10 cellular contexts compared by ENCODE assay signal in genomic region chr17:19248149-19248922, GRCh38. TPM values are rescaled to one million over a fixed set of nuclear protein-coding genes. Genes with fewer than 3 reads are reported as not detected.
A peak's percentile ranks its signal among the peaks of the same experiment; 100 is the strongest.
DNase-seq lines count a peak whose midpoint lies in the region; ATAC-seq and TF ChIP-seq lines count a peak whose summit lies in the region.
"Had no signal": no experiment of that assay in that cellular context is flagged by ENCODE, and none has a peak within 500 bp of the region (broad histone marks: within the 10 kb centered on the region; RNA-seq: fewer than 3 reads in every experiment).

No MANE protein-coding gene starts in this region.

- peak; percentile 65 to 90 (median 82) for ATAC-seq in right lobe of liver
- ATAC-seq: stimulated activated effector memory CD8-positive, alpha-beta T cell treated with anti-CD3 and anti-CD28 coated beads, Interleukin-12 subunit alpha, Interleukin-12 subunit beta, amount 100 ng/mL, for 72 hours had no signal

- intact Hi-C loops in right lobe of liver (cut with DNase I): no loop called here
- intact Hi-C loops in activated CD4-positive, alpha-beta memory T cell treated with anti-CD3 and anti-CD28 coated beads for 36 hours (cut with micrococcal nuclease): no loop called here

- peaks cover 2% of the 10 kb centered on the region for H3K36me3 Mint-ChIP-seq in activated CD4-positive, alpha-beta memory T cell treated with anti-CD3 and anti-CD28 coated beads for 36 hours
- H3K36me3 Mint-ChIP-seq in H9 (ENCODE audit: insufficient read depth in 1 of 3, low read depth in 3 of 3): peaks cover 8 to 14% (median 12%) of the 10 kb centered on the region in 3 experiments
- H3K36me3 Mint-ChIP-seq: stimulated activated effector memory CD8-positive, alpha-beta T cell treated with anti-CD3 and anti-CD28 coated beads, Interleukin-12 subunit alpha, Interleukin-12 subunit beta, amount 100 ng/mL, for 72 hours had no signal

- H3K9ac ChIP-seq in H9 (ENCODE audit: extremely low read depth, insufficient read length, low read length): no peak overlapping the region

- no peaks in the 10 kb centered on the region for H3K23me2 ChIP-seq in H9 (ENCODE audit: insufficient read length, low read depth, low read length, poor library complexity, severe bottlenecking)

- H2BK20ac ChIP-seq in H9 (ENCODE audit: low read depth, low read length, poor library complexity, severe bottlenecking): no peak overlapping the region

- peaks cover under 1% of the 10 kb centered on the region for H3K79me1 ChIP-seq in H9 (ENCODE audit: insufficient read depth, low read depth, low read length, poor library complexity, severe bottlenecking)

- CTCF ChIA-PET in activated CD4-positive, alpha-beta memory T cell treated with anti-CD3 and anti-CD28 coated beads for 36 hours (lab: Charles Lee): interaction anchor here (1.3 kb wide), 1 partner anchor 90 kb away, joined by 4 read pairs; no protein-coding TSS in a partner anchor

- H3K56ac ChIP-seq in H9 (ENCODE audit: insufficient read length, low read depth, low read length): no peak overlapping the region

- H3K4me1 ChIP-seq in right lobe of liver (peaks cover 0 to 14% (median 3%) of the 10 kb centered on the region in 4 donors), H9 (ENCODE audit: insufficient read depth, low read length) (peaks cover 2% of the 10 kb centered on the region; the same call in 1 of the 2 replicates)

- no peak for TF ChIP-seq POLR2A in right lobe of liver (IDR thresholded peaks at IDR 0.05)

- H2AFZ ChIP-seq in H9 (ENCODE audit: low read length): no peak overlapping the region

- H3K23ac ChIP-seq in H9 (ENCODE audit: insufficient read length, low read depth, low read length): no peak overlapping the region

- H3K27ac ChIP-seq in brain microvascular endothelial cell (peak overlapping the region; percentile 7), right lobe of liver (no peak overlapping the region), temporal lobe (ENCODE audit: low read depth, low read length) (peak overlapping the region; percentile 97), H9 (ENCODE audit: insufficient read length, low read depth, low read length) (no peak overlapping the region)

- H3K79me2 ChIP-seq in H9 (ENCODE audit: insufficient read depth, low read length): peaks cover 10% of the 10 kb centered on the region; the same call in 1 of the 2 replicates

- no peak overlapping the region for H2BK5ac ChIP-seq in H9 (ENCODE audit: insufficient read length, low read length)

- no peak overlapping the region for H3K4me3 Mint-ChIP-seq in activated CD4-positive, alpha-beta memory T cell treated with anti-CD3 and anti-CD28 coated beads for 36 hours
- H3K4me3 Mint-ChIP-seq in H9: peak overlapping the region in 1 of 2 experiments; percentile 6; a peak in 1 of 5 replicates
- H3K4me3 Mint-ChIP-seq: stimulated activated effector memory CD8-positive, alpha-beta T cell treated with anti-CD3 and anti-CD28 coated beads, Interleukin-12 subunit alpha, Interleukin-12 subunit beta, amount 100 ng/mL, for 72 hours had no signal

- no peak overlapping the region for H3K14ac ChIP-seq in H9 (ENCODE audit: insufficient read depth, low read length)

- H3K4me1 Mint-ChIP-seq in activated CD4-positive, alpha-beta memory T cell treated with anti-CD3 and anti-CD28 coated beads for 36 hours (ENCODE audit: low read depth): peaks cover 3% of the 10 kb centered on the region
- H3K4me1 Mint-ChIP-seq in H9: peaks cover 24 to 30% of the 10 kb centered on the region in 2 experiments

- in situ Hi-C loops in brain microvascular endothelial cell (cut with HindIII; ENCODE audit: low pct_ligation_motif_present, low sequenced_read_pairs): no loop called here

- TF ChIP-seq CTCF in brain microvascular endothelial cell (IDR thresholded peaks at IDR 0.05; ENCODE audit: low read depth, low read length, missing control alignments) (no peak), right lobe of liver (IDR thresholded peaks at IDR 0.05) (no peak), H9 (conservative IDR thresholded peaks at IDR 0.05) (no peak)

- WGBS in right lobe of liver (ENCODE audit: insufficient coverage, low coverage, low lambda C conversion rate, missing lambda C conversion rate): 68% methylated on average over 4 of the region's 4 CpGs
- no CpG with 5 or more reads among the region's 4 CpGs for WGBS in H9 (ENCODE audit: extremely low coverage, insufficient read length, low lambda C conversion rate)

- H3K27me3 Mint-ChIP-seq in activated CD4-positive, alpha-beta memory T cell treated with anti-CD3 and anti-CD28 coated beads for 36 hours: peaks cover 3% of the 10 kb centered on the region
- no peaks in the 10 kb centered on the region for H3K27me3 Mint-ChIP-seq in H9 (ENCODE audit: low read depth)

- H3K9me3 ChIP-seq in right lobe of liver (no peaks in the 10 kb centered on the region), H9 (ENCODE audit: control insufficient read depth, low read depth, low read length) (no peaks in the 10 kb centered on the region)

- no peak overlapping the region for H3K27ac Mint-ChIP-seq in activated CD4-positive, alpha-beta memory T cell treated with anti-CD3 and anti-CD28 coated beads for 36 hours
- peak overlapping the region in 1 of 3 experiments; percentile 16; a peak in 1 of 7 replicates for H3K27ac Mint-ChIP-seq in H9
- H3K27ac Mint-ChIP-seq: stimulated activated effector memory CD8-positive, alpha-beta T cell treated with anti-CD3 and anti-CD28 coated beads, Interleukin-12 subunit alpha, Interleukin-12 subunit beta, amount 100 ng/mL, for 72 hours had no signal

- H2BK12ac ChIP-seq in H9 (ENCODE audit: insufficient read length, low read depth, low read length): no peak overlapping the region

- H3K27me3 ChIP-seq in brain microvascular endothelial cell (replicated peaks) (no peaks in the 10 kb centered on the region), right lobe of liver (no peaks in the 10 kb centered on the region), H9 (ENCODE audit: insufficient read depth, low read length) (no peaks in the 10 kb centered on the region)

- no peak overlapping the region for H4K8ac ChIP-seq in H9 (replicated peaks; ENCODE audit: insufficient read length, low read depth, low read length)

- POLR2A ChIA-PET in activated CD4-positive, alpha-beta memory T cell treated with anti-CD3 and anti-CD28 coated beads for 36 hours (lab: Charles Lee): no interaction called here

- H4K5ac ChIP-seq in H9 (ENCODE audit: insufficient read length, low read depth, low read length): no peak overlapping the region

- DNase-seq in NCI-H1694 treated with DMSO at 0.1 percent for 48 hours (lab: John Stamatoyannopoulos, UW): peak; percentile 31
- DNase-seq in brain microvascular endothelial cell: no peak
- no peak for DNase-seq in right lobe of liver
- DNase-seq in activated CD4-positive, alpha-beta memory T cell treated with anti-CD3 and anti-CD28 coated beads for 36 hours: no peak
- no peak for DNase-seq in H9
- no peak for DNase-seq in NCI-H226
- DNase-seq: dermis blood vessel endothelial cell, NCI-H2081 treated with DMSO at 0.1 percent for 48 hours had no signal

- no peak overlapping the region for H3K18ac ChIP-seq in H9 (ENCODE audit: insufficient read length, low read depth, low read length)

- no peak overlapping the region for H3K4ac ChIP-seq in H9 (ENCODE audit: low read depth, low read length)

- H2BK120ac ChIP-seq in H9 (ENCODE audit: low read depth, low read length, poor library complexity, severe bottlenecking): no peak overlapping the region

- H3K9me3 Mint-ChIP-seq in activated CD4-positive, alpha-beta memory T cell treated with anti-CD3 and anti-CD28 coated beads for 36 hours: no peaks in the 10 kb centered on the region
- H3K9me3 Mint-ChIP-seq in H9: peaks cover 5 to 6% of the 10 kb centered on the region in 2 experiments; a peak in 4 of 5 replicates
- H3K9me3 Mint-ChIP-seq: stimulated activated effector memory CD8-positive, alpha-beta T cell treated with anti-CD3 and anti-CD28 coated beads, Interleukin-12 subunit alpha, Interleukin-12 subunit beta, amount 100 ng/mL, for 72 hours had no signal

- H4K91ac ChIP-seq in H9 (ENCODE audit: insufficient read length, low read depth, low read length): no peak overlapping the region

- H3K36me3 ChIP-seq in brain microvascular endothelial cell (replicated peaks) (no peaks in the 10 kb centered on the region), right lobe of liver (no peaks in the 10 kb centered on the region)

- H4K20me1 ChIP-seq in H9 (ENCODE audit: control insufficient read depth, insufficient read depth, insufficient read length): no peaks in the 10 kb centered on the region

- no peak overlapping the region for H3K4me2 ChIP-seq in H9 (ENCODE audit: insufficient read depth, insufficient read length, low read length)

- no peak overlapping the region for H3T11ph ChIP-seq in H9 (ENCODE audit: low read length)

- H3K4me3 ChIP-seq in brain microvascular endothelial cell (ENCODE audit: low read depth, low read length) (no peak overlapping the region), right lobe of liver (no peak overlapping the region)

- H2BK15ac ChIP-seq in H9 (ENCODE audit: low read depth, low read length): no peak overlapping the region

- H2AK5ac ChIP-seq in H9 (ENCODE audit: insufficient read length, low read length): no peak overlapping the region

RNA-seq across cellular contexts. Expression of gene EPN2, which starts 11.2 kb away (rescaled TPM):
- total RNA-seq in right lobe of liver: 10 to 100 TPM in 4 of 6 experiments, 1 to 10 TPM in 2; 6.6 to 18.1 (median 11.4) TPM
- 44.7 TPM for total RNA-seq in temporal lobe
- total RNA-seq in activated CD4-positive, alpha-beta memory T cell treated with anti-CD3 and anti-CD28 coated beads for 36 hours: 10 to 100 TPM in 1 of 2 experiments, 1 to 10 TPM in 1; 9.0 to 12.0 TPM
- total RNA-seq in H9 (2021): 53.2 and 57.8 TPM in 2 replicates

Comparison
In these comparisons a context has a peak if more than half of its experiments do, and no peak if none do; other contexts are left out.
1. H3K27ac ChIP-seq: peak in brain microvascular endothelial cell (single experiment) and temporal lobe (single experiment); none in right lobe of liver (0 of 3) and H9 (single experiment).